Comparison of ENCODE assay signal across 12 cellular contexts in the genomic region with DNA sequence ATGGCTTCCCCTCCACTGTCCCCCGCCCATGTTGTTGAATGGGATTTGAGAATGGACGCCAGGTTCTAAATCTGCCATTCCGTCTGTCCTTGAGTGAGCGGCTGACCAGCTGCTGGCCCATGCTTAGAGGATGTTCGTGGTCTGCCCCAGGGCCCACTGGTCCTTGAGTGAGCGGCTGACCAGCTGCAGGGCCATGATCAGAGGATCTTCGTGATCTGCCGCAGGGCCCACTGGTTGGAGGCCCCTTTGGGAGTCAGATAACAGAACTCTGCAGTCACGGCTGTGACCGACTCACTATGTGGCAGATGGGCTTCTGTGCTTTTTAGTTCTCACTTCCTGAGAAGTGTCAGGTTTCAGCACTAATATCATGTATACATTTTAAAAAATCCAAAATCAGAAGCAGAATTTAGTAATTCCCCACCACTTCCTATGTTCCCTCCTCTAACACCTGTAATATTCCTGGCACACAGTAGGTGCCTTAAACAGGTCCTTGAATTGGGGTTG. TPM values are rescaled to one million over a fixed set of nuclear protein-coding genes. Genes with fewer than 3 reads are reported as not detected.
DNase-seq lines count a peak whose midpoint lies in the region; ATAC-seq and TF ChIP-seq lines count a peak whose summit lies in the region.
"Had no signal": no experiment of that assay in that cellular context is flagged by ENCODE, and none has a peak within 500 bp of the region (broad histone marks: within the 10 kb centered on the region; RNA-seq: fewer than 3 reads in every experiment).

No MANE protein-coding gene starts in this region.

- no peaks in the 10 kb centered on the region for H3K27me3 Mint-ChIP-seq in WTC11 (ENCODE audit: low read depth)

- peak overlapping the region; percentile 66 for H3K27ac ChIP-seq in cardiac muscle cell
- H3K27ac ChIP-seq in heart right ventricle, result peak overlapping the region in 9 of 10 donors; percentile 51 to 85 (median 60)
- H3K27ac ChIP-seq in tibial artery, result peak overlapping the region; percentile 23 to 51

- ATAC-seq in WTC11 (no peak), heart right ventricle (peak in 3 of 8 donors; percentile 3 to 25 (median 18)), HG02981 (IDR thresholded peaks at IDR 0.05; ENCODE audit: unreplicated experiment) (no peak)

- H3K27me3 ChIP-seq in cardiac muscle cell (no peaks in the 10 kb centered on the region), heart right ventricle (no peaks in the 10 kb centered on the region), tibial artery (no peaks in the 10 kb centered on the region)

- 0 out of 2 replicates have a peak, but pooled peaks cover 7% of the 10 kb centered on the region for H3K36me3 Mint-ChIP-seq in WTC11

- no peak overlapping the region for H3K4me3 Mint-ChIP-seq in WTC11

- H3K9me3 Mint-ChIP-seq in WTC11, result no peaks in the 10 kb centered on the region

- peak overlapping the region; percentile 79; the same call in 1 of the 2 replicates for H3K27ac Mint-ChIP-seq in WTC11

- TF ChIP-seq CTCF in cardiac muscle cell (IDR thresholded peaks at IDR 0.05; ENCODE audit: low read depth, low read length), result no peak
- no peak for TF ChIP-seq CTCF in WTC11 (IDR thresholded peaks at IDR 0.05)
- TF ChIP-seq CTCF in heart right ventricle (IDR thresholded peaks at IDR 0.05), result no peak
- no peak for TF ChIP-seq CTCF in tibial artery (IDR thresholded peaks at IDR 0.05)

- 48 to 62% methylated on average over 10 of the region's 10 CpGs for WGBS in heart right ventricle, 2 donors

- H3K9me3 ChIP-seq in cardiac muscle cell (ENCODE audit: low read depth), result no peaks in the 10 kb centered on the region
- H3K9me3 ChIP-seq in heart right ventricle, result no peaks in the 10 kb centered on the region
- no peaks in the 10 kb centered on the region for H3K9me3 ChIP-seq in tibial artery

- POLR2A ChIA-PET in WTC11 (lab: Charles Lee), result no interaction called here

- intact Hi-C loops in cardiac septum (cut with DNase I), result no loop called here
- intact Hi-C loops in heart right ventricle (cut with DNase I), result loop anchor here in 1 of 10 donors (10.0 kb wide), 1 partner anchor 65 kb away; no protein-coding TSS in a partner anchor
- intact Hi-C loops in tibial artery (cut with DNase I; ENCODE audit: low total_unique reads), result no loop called here

- H3K4me1 ChIP-seq in cardiac muscle cell (ENCODE audit: low read depth) (peaks cover 27% of the 10 kb centered on the region), heart right ventricle (peaks cover 12 to 86% (median 67%) of the 10 kb centered on the region in 9 donors), tibial artery (peaks cover 0 to 75% (median 48%) of the 10 kb centered on the region in 4 donors)

- CTCF ChIA-PET in WTC11 (lab: Charles Lee), result interaction anchor here (1.0 to 1.3 kb wide), 2 partner anchors 12 to 106 kb away, joined by 3 read pairs; no protein-coding TSS in a partner anchor

- H3K36me3 ChIP-seq in cardiac muscle cell (no peaks in the 10 kb centered on the region), heart right ventricle (peaks cover 0 to 6% (median 0%) of the 10 kb centered on the region in 9 donors), tibial artery (no peaks in the 10 kb centered on the region)

- DNase-seq in cardiac muscle cell (ENCODE audit: low read depth in 1 of 2, low spot score in 1 of 2), result peak in 1 of 2 donors; percentile 39
- no peak for DNase-seq in cardiac septum (ENCODE audit: low spot score)
- DNase-seq in WTC11 (ENCODE audit: low spot score), result no peak
- DNase-seq in heart right ventricle, result no peak
- no peak for DNase-seq in tibial artery
- no peak for DNase-seq in SHP77 treated with DMSO at 0.1 percent for 48 hours (lab: John Stamatoyannopoulos, UW)
- DNase-seq in activated effector memory CD4-positive, alpha-beta T cell treated with anti-CD3 and anti-CD28 coated beads, Interleukin-2, amount 50 U/mL, for 16 hours, result no peak
- DNase-seq: ACHN; activated CD4-positive, alpha-beta T cell treated with anti-CD3 and anti-CD28 coated beads, Interleukin-2, amount 50 U/mL, for 1 hour; kidney; NCI-H1436 treated with DMSO at 0.1 percent for 48 hours had no signal

- H3K4me3 ChIP-seq in cardiac muscle cell (no peak overlapping the region), heart right ventricle (no peak overlapping the region), tibial artery (no peak overlapping the region)

- H3K4me1 Mint-ChIP-seq in WTC11, result peaks cover 28% of the 10 kb centered on the region

TF ChIP-seq in WTC11, 78 proteins besides CTCF, POLR2A, EP300 and RAD21:
- TF ChIP-seq, protein P1, sequence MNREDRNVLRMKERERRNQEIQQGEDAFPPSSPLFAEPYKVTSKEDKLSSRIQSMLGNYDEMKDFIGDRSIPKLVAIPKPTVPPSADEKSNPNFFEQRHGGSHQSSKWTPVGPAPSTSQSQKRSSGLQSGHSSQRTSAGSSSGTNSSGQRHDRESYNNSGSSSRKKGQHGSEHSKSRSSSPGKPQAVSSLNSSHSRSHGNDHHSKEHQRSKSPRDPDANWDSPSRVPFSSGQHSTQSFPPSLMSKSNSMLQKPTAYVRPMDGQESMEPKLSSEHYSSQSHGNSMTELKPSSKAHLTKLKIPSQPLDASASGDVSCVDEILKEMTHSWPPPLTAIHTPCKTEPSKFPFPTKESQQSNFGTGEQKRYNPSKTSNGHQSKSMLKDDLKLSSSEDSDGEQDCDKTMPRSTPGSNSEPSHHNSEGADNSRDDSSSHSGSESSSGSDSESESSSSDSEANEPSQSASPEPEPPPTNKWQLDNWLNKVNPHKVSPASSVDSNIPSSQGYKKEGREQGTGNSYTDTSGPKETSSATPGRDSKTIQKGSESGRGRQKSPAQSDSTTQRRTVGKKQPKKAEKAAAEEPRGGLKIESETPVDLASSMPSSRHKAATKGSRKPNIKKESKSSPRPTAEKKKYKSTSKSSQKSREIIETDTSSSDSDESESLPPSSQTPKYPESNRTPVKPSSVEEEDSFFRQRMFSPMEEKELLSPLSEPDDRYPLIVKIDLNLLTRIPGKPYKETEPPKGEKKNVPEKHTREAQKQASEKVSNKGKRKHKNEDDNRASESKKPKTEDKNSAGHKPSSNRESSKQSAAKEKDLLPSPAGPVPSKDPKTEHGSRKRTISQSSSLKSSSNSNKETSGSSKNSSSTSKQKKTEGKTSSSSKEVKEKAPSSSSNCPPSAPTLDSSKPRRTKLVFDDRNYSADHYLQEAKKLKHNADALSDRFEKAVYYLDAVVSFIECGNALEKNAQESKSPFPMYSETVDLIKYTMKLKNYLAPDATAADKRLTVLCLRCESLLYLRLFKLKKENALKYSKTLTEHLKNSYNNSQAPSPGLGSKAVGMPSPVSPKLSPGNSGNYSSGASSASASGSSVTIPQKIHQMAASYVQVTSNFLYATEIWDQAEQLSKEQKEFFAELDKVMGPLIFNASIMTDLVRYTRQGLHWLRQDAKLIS (CRISPR knock-in tag; IDR thresholded peaks at IDR 0.05; ENCODE audit: borderline replicate concordance), result no peak
- TF ChIP-seq, protein P2, sequence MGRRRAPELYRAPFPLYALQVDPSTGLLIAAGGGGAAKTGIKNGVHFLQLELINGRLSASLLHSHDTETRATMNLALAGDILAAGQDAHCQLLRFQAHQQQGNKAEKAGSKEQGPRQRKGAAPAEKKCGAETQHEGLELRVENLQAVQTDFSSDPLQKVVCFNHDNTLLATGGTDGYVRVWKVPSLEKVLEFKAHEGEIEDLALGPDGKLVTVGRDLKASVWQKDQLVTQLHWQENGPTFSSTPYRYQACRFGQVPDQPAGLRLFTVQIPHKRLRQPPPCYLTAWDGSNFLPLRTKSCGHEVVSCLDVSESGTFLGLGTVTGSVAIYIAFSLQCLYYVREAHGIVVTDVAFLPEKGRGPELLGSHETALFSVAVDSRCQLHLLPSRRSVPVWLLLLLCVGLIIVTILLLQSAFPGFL (CRISPR knock-in tag; IDR thresholded peaks at IDR 0.05; ENCODE audit: borderline replicate concordance), result no peak
- TF ChIP-seq HMGA2 (CRISPR knock-in tag; IDR thresholded peaks at IDR 0.05), result no peak
- no peak for TF ChIP-seq EMX1 (CRISPR knock-in tag; IDR thresholded peaks at IDR 0.05)

RNA-seq across cellular contexts. Expression of a gene that starts 54.1 kb away (rescaled TPM):
- total RNA-seq in cardiac muscle cell (48.7 and 76.9 TPM in 2 replicates), cardiac septum (126 TPM), WTC11 (2021) (35.6 to 41.2 TPM (median 38.8 TPM) in 3 replicates), heart right ventricle (100 to 1,000 TPM in 9 of 10 donors, 10 to 100 TPM in 1; 74.7 to 137 (median 112) TPM)
- polyA plus RNA-seq in cardiac muscle cell (26.6 and 27.3 TPM in 2 replicates), heart right ventricle (10 to 100 TPM; 13.2 to 63.1 TPM)
